In the genomic region with DNA sequence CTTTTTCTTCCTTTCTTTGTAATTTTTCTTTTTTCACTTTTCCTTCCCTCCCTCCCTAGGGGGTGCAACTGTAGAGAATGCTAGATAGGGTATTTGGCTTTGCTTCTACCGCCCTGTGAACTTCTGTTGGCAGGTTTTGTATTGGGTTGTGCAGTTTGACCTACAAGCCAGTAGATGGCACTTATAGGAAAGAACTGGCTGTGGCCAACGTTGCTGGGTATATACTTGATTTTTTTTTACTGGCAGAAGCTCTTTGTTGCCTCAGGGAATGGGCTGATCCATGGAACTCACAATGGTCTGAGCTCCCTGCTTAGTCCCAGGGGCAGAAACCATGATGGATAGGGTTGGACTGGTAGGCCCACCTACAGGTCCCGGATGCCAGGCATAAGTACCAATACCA, we compare ENCODE assay signal across 10 cellular contexts.
A peak's percentile ranks its signal among the peaks of the same experiment; 100 is the strongest.
DNase-seq lines count a peak whose midpoint lies in the region; TF ChIP-seq lines count a peak whose summit lies in the region.
"Had no signal": no experiment of that assay in that cellular context is flagged by ENCODE, and none has a peak within 500 bp of the region (broad histone marks: within the 10 kb centered on the region; RNA-seq: fewer than 3 reads in every experiment).

No MANE protein-coding gene starts in this region.

- no peak overlapping the region for H3K27ac ChIP-seq in caudate nucleus (ENCODE audit: low read depth, low read length)
- H3K27ac ChIP-seq: stomach had no signal

- peak; percentile 69 for TF ChIP-seq CTCF in retinal pigment epithelial cell (conservative IDR thresholded peaks at IDR 0.05; ENCODE audit: low read depth, low read length)

- peak; percentile 5 to 12 for DNase-seq in SHP77 (lab: John Stamatoyannopoulos, UW)
- DNase-seq in SHP77 treated with DMSO at 0.1 percent for 48 hours (lab: John Stamatoyannopoulos, UW), result no peak
- peak; percentile 11 for DNase-seq in NCI-H2081 treated with DMSO at 0.1 percent for 48 hours (lab: John Stamatoyannopoulos, UW)
- peak; percentile 4 to 68 for DNase-seq in T47D (ENCODE audit: low read depth in 1 of 2, low spot score in 1 of 2)
- peak; percentile 6 for DNase-seq in retinal pigment epithelial cell (ENCODE audit: low read depth)
- DNase-seq in amniotic stem cell (lab: John Stamatoyannopoulos, UW), result no peak
- DNase-seq in caudate nucleus (lab: John Stamatoyannopoulos, UW), result no peak
- DNase-seq in middle frontal gyrus (ENCODE audit: extremely low spot score, low spot score), result no peak
- DNase-seq: activated CD8-positive, alpha-beta memory T cell treated with anti-CD3 and anti-CD28 coated beads, Interleukin-2, amount 10 ng/mL, durations not matched to agents 7 days and 5 days; stomach had no signal

- H3K4me3 ChIP-seq in retinal pigment epithelial cell (ENCODE audit: low read length), result no peak overlapping the region
- H3K4me3 ChIP-seq: stomach had no signal

- in situ Hi-C loops in T47D (cut with HindIII; ENCODE audit: low pct_unique_long_range_greater_than_20kb, low sequenced_read_pairs), result no loop called here

Comparison
In these comparisons a context has a peak if more than half of its experiments do, and no peak if none do; other contexts are left out.
1. DNase-seq: peak in SHP77 (2 of 2), NCI-H2081 treated with DMSO at 0.1 percent for 48 hours (single experiment), T47D (2 of 2) and retinal pigment epithelial cell (single experiment); none in SHP77 treated with DMSO at 0.1 percent for 48 hours (single experiment), amniotic stem cell (single experiment), caudate nucleus (0 of 61) and middle frontal gyrus (single experiment).